16 cellular contexts compared by ENCODE assay signal in genomic region chr14:49420201-49420600, GRCh38.
A peak's percentile ranks its signal among the peaks of the same experiment; 100 is the strongest.
DNase-seq lines count a peak whose midpoint lies in the region; ATAC-seq, FAIRE-seq and TF ChIP-seq lines count a peak whose summit lies in the region.
"Had no signal": no experiment of that assay in that cellular context is flagged by ENCODE, and none has a peak within 500 bp of the region (broad histone marks: within the 10 kb centered on the region; RNA-seq: fewer than 3 reads in every experiment).

No MANE protein-coding gene starts in this region.

- peaks cover 14% of the 10 kb centered on the region for H3K4me1 Mint-ChIP-seq in activated T-helper 17 cell treated with anti-CD3 and anti-CD28 coated beads, Interleukin-2, amount 50 U/mL, for 72 hours

- peaks cover 34% of the 10 kb centered on the region for H3K27me3 Mint-ChIP-seq in activated T-helper 17 cell treated with anti-CD3 and anti-CD28 coated beads, Interleukin-2, amount 50 U/mL, for 72 hours

- H3K36me3 ChIP-seq in tibial artery: no peaks in the 10 kb centered on the region
- H3K36me3 ChIP-seq: WERI-Rb-1 had no signal

- intact Hi-C loops in tibial artery (cut with DNase I; ENCODE audit: low total_unique reads): no loop called here

- FAIRE-seq in GM12891 (lab: Jason Lieb, UNC) (no peak), GM12892 (lab: Jason Lieb, UNC) (no peak)
- FAIRE-seq: RCC 7860 had no signal

- H3K4me1 ChIP-seq in tibial artery: no peaks in the 10 kb centered on the region

- no peaks in the 10 kb centered on the region for H3K9me3 ChIP-seq in tibial artery
- H3K9me3 ChIP-seq: mucosa of descending colon had no signal

- H3K4me3 ChIP-seq in tibial artery: no peak overlapping the region
- H3K4me3 ChIP-seq: mucosa of descending colon had no signal

- ATAC-seq in GM18519 (IDR thresholded peaks at IDR 0.05; ENCODE audit: low FRiP score, unreplicated experiment) (peak; percentile 85), HG02884 (IDR thresholded peaks at IDR 0.05; ENCODE audit: unreplicated experiment) (peak; percentile 92)
- peak; percentile 73 for ATAC-seq in activated T-helper 17 cell treated with anti-CD3 and anti-CD28 coated beads, Interleukin-2, amount 50 U/mL, for 72 hours (replicated peaks)
- ATAC-seq: mucosa of descending colon had no signal

- DNase-seq in GM12891 (ENCODE audit: insufficient read length, low spot score) (no peak), NCI-H1417 treated with DMSO at 0.1 percent for 48 hours (lab: John Stamatoyannopoulos, UW) (no peak), GM12892 (ENCODE audit: insufficient read length) (no peak), SIG-M5 (lab: John Stamatoyannopoulos, UW) (no peak), tibial artery (no peak)
- DNase-seq: activated effector memory CD4-positive, alpha-beta T cell treated with anti-CD3 and anti-CD28 coated beads, Interleukin-2, amount 50 U/mL, for 16 hours; GF-D8; hippocampal formation; mucosa of descending colon; NCI-H2029; NCI-H526; WERI-Rb-1 had no signal

- peak overlapping the region; percentile 38 for H3K4me3 Mint-ChIP-seq in activated T-helper 17 cell treated with anti-CD3 and anti-CD28 coated beads, Interleukin-2, amount 50 U/mL, for 72 hours

- H3K27ac Mint-ChIP-seq in activated T-helper 17 cell treated with anti-CD3 and anti-CD28 coated beads, Interleukin-2, amount 50 U/mL, for 72 hours: peak overlapping the region; percentile 79

- no peaks in the 10 kb centered on the region for H3K27me3 ChIP-seq in tibial artery

- H3K27ac ChIP-seq in tibial artery: no peak overlapping the region
- H3K27ac ChIP-seq: WERI-Rb-1 had no signal

- TF ChIP-seq POLR2A in GM12891 (IDR thresholded peaks at IDR 0.05; ENCODE audit: low read depth, low read length): no peak
- no peak for TF ChIP-seq POLR2A in GM12892 (IDR thresholded peaks at IDR 0.05; ENCODE audit: low read depth, low read length)

- peaks cover 3% of the 10 kb centered on the region for H3K9me3 Mint-ChIP-seq in activated T-helper 17 cell treated with anti-CD3 and anti-CD28 coated beads, Interleukin-2, amount 50 U/mL, for 72 hours

- TF ChIP-seq CTCF in tibial artery (IDR thresholded peaks at IDR 0.05): no peak

- no peaks in the 10 kb centered on the region for H3K36me3 Mint-ChIP-seq in activated T-helper 17 cell treated with anti-CD3 and anti-CD28 coated beads, Interleukin-2, amount 50 U/mL, for 72 hours (ENCODE audit: low read depth)

TF ChIP-seq in GM12891, 5 proteins besides CTCF, POLR2A, EP300 and RAD21:
- TF ChIP-seq PAX5 (IDR thresholded peaks at IDR 0.05; ENCODE audit: insufficient read depth, low read length, severe bottlenecking) (no peak), POU2F2 (IDR thresholded peaks at IDR 0.05; ENCODE audit: low read depth, low read length) (peak; percentile 64; the same call in 1 of the 2 replicates)
